In genomic region chr16:27471661-27472060, GRCh38 we compare ENCODE assay signal across 1 cellular context.
TF ChIP-seq lines count a peak whose summit lies in the region.

No MANE protein-coding gene starts in this region.

TF ChIP-seq in IMR-90, 13 proteins besides CTCF, POLR2A, EP300 and RAD21:
- TF ChIP-seq MAZ (IDR thresholded peaks at IDR 0.05; ENCODE audit: borderline replicate concordance, low read depth, low read length) (no peak), MAFK (IDR thresholded peaks at IDR 0.05; ENCODE audit: low read depth, low read length) (no peak), NFE2L2 (IDR thresholded peaks at IDR 0.05; ENCODE audit: low read depth, low read length) (no peak), FOS (IDR thresholded peaks at IDR 0.05; ENCODE audit: low read depth, low read length) (no peak), RFX5 (IDR thresholded peaks at IDR 0.05; ENCODE audit: low read depth, low read length) (no peak), CEBPB (IDR thresholded peaks at IDR 0.05; ENCODE audit: low read depth, low read length) (no peak), BHLHE40 (IDR thresholded peaks at IDR 0.05; ENCODE audit: low read depth, low read length) (no peak), USF2 (IDR thresholded peaks at IDR 0.05; ENCODE audit: low read depth, low read length) (no peak), SMC3 (IDR thresholded peaks at IDR 0.05; ENCODE audit: low read depth, low read length) (no peak), MXI1 (IDR thresholded peaks at IDR 0.05; ENCODE audit: borderline replicate concordance, low read depth, low read length) (no peak), CHD1 (IDR thresholded peaks at IDR 0.05; ENCODE audit: low read depth, low read length) (no peak)
